2 cellular contexts compared by ENCODE assay signal in genomic region chrX:77922768-77923167, GRCh38.
TF ChIP-seq lines count a peak whose summit lies in the region.

No MANE protein-coding gene starts in this region.

TF ChIP-seq in A549, 52 proteins besides CTCF, POLR2A, EP300 and RAD21:
- TF ChIP-seq POLR2AphosphoS2 (conservative IDR thresholded peaks at IDR 0.05; ENCODE audit: low read length) (no peak), RNF2 (IDR thresholded peaks at IDR 0.05; ENCODE audit: borderline replicate concordance, low read depth) (no peak), ESRRA (IDR thresholded peaks at IDR 0.05; ENCODE audit: borderline replicate concordance, low read length) (no peak), MAX (IDR thresholded peaks at IDR 0.05) (no peak), FOXS1 (CRISPR knock-in tag; IDR thresholded peaks at IDR 0.05) (no peak), NPAS2 (CRISPR knock-in tag; IDR thresholded peaks at IDR 0.05; ENCODE audit: borderline replicate concordance) (no peak), CHD2 (IDR thresholded peaks at IDR 0.05; ENCODE audit: low read length, partially characterized antibody) (no peak), SREBF2 (IDR thresholded peaks at IDR 0.05) (no peak), TFCP2L1 (CRISPR knock-in tag; IDR thresholded peaks at IDR 0.05) (no peak), MAZ (IDR thresholded peaks at IDR 0.05; ENCODE audit: borderline replicate concordance, low read depth, low read length) (no peak), CHD4 (IDR thresholded peaks at IDR 0.05; ENCODE audit: borderline replicate concordance) (no peak), MAFK (IDR thresholded peaks at IDR 0.05; ENCODE audit: partially characterized antibody) (no peak)
- TF ChIP-seq, protein P1, sequence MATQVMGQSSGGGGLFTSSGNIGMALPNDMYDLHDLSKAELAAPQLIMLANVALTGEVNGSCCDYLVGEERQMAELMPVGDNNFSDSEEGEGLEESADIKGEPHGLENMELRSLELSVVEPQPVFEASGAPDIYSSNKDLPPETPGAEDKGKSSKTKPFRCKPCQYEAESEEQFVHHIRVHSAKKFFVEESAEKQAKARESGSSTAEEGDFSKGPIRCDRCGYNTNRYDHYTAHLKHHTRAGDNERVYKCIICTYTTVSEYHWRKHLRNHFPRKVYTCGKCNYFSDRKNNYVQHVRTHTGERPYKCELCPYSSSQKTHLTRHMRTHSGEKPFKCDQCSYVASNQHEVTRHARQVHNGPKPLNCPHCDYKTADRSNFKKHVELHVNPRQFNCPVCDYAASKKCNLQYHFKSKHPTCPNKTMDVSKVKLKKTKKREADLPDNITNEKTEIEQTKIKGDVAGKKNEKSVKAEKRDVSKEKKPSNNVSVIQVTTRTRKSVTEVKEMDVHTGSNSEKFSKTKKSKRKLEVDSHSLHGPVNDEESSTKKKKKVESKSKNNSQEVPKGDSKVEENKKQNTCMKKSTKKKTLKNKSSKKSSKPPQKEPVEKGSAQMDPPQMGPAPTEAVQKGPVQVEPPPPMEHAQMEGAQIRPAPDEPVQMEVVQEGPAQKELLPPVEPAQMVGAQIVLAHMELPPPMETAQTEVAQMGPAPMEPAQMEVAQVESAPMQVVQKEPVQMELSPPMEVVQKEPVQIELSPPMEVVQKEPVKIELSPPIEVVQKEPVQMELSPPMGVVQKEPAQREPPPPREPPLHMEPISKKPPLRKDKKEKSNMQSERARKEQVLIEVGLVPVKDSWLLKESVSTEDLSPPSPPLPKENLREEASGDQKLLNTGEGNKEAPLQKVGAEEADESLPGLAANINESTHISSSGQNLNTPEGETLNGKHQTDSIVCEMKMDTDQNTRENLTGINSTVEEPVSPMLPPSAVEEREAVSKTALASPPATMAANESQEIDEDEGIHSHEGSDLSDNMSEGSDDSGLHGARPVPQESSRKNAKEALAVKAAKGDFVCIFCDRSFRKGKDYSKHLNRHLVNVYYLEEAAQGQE (IDR thresholded peaks at IDR 0.05), result no peak
- TF ChIP-seq, protein P2, sequence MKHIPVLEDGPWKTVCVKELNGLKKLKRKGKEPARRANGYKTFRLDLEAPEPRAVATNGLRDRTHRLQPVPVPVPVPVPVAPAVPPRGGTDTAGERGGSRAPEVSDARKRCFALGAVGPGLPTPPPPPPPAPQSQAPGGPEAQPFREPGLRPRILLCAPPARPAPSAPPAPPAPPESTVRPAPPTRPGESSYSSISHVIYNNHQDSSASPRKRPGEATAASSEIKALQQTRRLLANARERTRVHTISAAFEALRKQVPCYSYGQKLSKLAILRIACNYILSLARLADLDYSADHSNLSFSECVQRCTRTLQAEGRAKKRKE (CRISPR knock-in tag; IDR thresholded peaks at IDR 0.05; ENCODE audit: low read depth), result no peak

TF ChIP-seq in endothelial cell of umbilical vein, 7 proteins besides CTCF, POLR2A, EP300 and RAD21:
- TF ChIP-seq FOS (IDR thresholded peaks at IDR 0.05; ENCODE audit: borderline replicate concordance, insufficient read depth, low read length) (no peak), POLR2AphosphoS5 (IDR thresholded peaks at IDR 0.05; ENCODE audit: insufficient read depth, low read depth, low read length) (no peak), MYC (IDR thresholded peaks at IDR 0.05; ENCODE audit: low read depth, low read length) (no peak), MAX (IDR thresholded peaks at IDR 0.05; ENCODE audit: insufficient read depth, insufficient read length) (no peak), GATA2 (IDR thresholded peaks at IDR 0.05; ENCODE audit: insufficient read depth, insufficient read length, low read depth, low read length) (no peak), JUN (IDR thresholded peaks at IDR 0.05; ENCODE audit: borderline replicate concordance, insufficient read depth, insufficient read length, low read depth) (no peak), EZH2 (IDR thresholded peaks at IDR 0.05; ENCODE audit: borderline replicate concordance, low read depth, low read length, severe bottlenecking) (no peak)
